ENCODE assay signal across 8 cellular contexts in genomic region chr4:56728512-56728911, GRCh38. TPM values are rescaled to one million over a fixed set of nuclear protein-coding genes. Genes with fewer than 3 reads are reported as not detected.
DNase-seq lines count a peak whose midpoint lies in the region; ATAC-seq and TF ChIP-seq lines count a peak whose summit lies in the region.

No MANE protein-coding gene starts in this region.

- H3K9me3 ChIP-seq in RWPE2 (ENCODE audit: severe bottlenecking) = no peaks in the 10 kb centered on the region
- H3K9me3 ChIP-seq in right atrium auricular region = no peaks in the 10 kb centered on the region
- H3K9me3 ChIP-seq in HAP-1 = no peaks in the 10 kb centered on the region; the same call in 1 of the 2 replicates

- DNase-seq in NCI-H2081 (lab: John Stamatoyannopoulos, UW) = peak; percentile 7 to 19
- no peak for DNase-seq in NCI-H2081 treated with DMSO at 0.1 percent for 48 hours (lab: John Stamatoyannopoulos, UW)
- peak; percentile 70 for DNase-seq in RWPE2 (ENCODE audit: low spot score)
- DNase-seq in right atrium auricular region (ENCODE audit: low spot score) = peak; percentile 78
- peak; percentile 86 for DNase-seq in ureter (ENCODE audit: low spot score)
- DNase-seq in HAP-1 (ENCODE audit: low spot score in 2 of 2) = no peak
- no peak for DNase-seq in NCI-H2107 (lab: John Stamatoyannopoulos, UW)
- no peak for DNase-seq in OCI-M2 (lab: John Stamatoyannopoulos, UW; ENCODE audit: unreplicated experiment)

- in situ Hi-C loops in HAP-1 (cut with MboI; ENCODE audit: low sequenced_read_pairs) = no loop called here

- H3K4me1 ChIP-seq in RWPE2 (ENCODE audit: insufficient read depth, poor library complexity, severe bottlenecking) = peaks cover 18% of the 10 kb centered on the region
- no peaks in the 10 kb centered on the region for H3K4me1 ChIP-seq in right atrium auricular region
- no peaks in the 10 kb centered on the region for H3K4me1 ChIP-seq in HAP-1

- peak overlapping the region; percentile 60 for H3K27ac ChIP-seq in RWPE2 (ENCODE audit: poor library complexity, severe bottlenecking)
- peak overlapping the region in 1 of 2 donors; percentile 25 for H3K27ac ChIP-seq in right atrium auricular region

- H3K4me3 ChIP-seq in RWPE2 (ENCODE audit: severe bottlenecking) (no peak overlapping the region), right atrium auricular region (no peak overlapping the region), HAP-1 (no peak overlapping the region)

- ATAC-seq in RWPE2 (ENCODE audit: low read depth) = peak; percentile 92

- H3K27me3 ChIP-seq in RWPE2 (ENCODE audit: insufficient read depth, poor library complexity, severe bottlenecking) = no peaks in the 10 kb centered on the region
- H3K27me3 ChIP-seq in right atrium auricular region = no peaks in the 10 kb centered on the region
- no peaks in the 10 kb centered on the region for H3K27me3 ChIP-seq in HAP-1 (ENCODE audit: low read depth)

- no peaks in the 10 kb centered on the region for H3K36me3 ChIP-seq in RWPE2 (ENCODE audit: low read depth)
- H3K36me3 ChIP-seq in right atrium auricular region = no peaks in the 10 kb centered on the region
- no peaks in the 10 kb centered on the region for H3K36me3 ChIP-seq in HAP-1 (replicated peaks)

- no peak for TF ChIP-seq CTCF in RWPE2 (IDR thresholded peaks at IDR 0.05; ENCODE audit: poor library complexity, severe bottlenecking)
- TF ChIP-seq CTCF in right atrium auricular region (IDR thresholded peaks at IDR 0.05) = no peak

RNA-seq across cellular contexts. Expression of gene HOPX, which starts 47.4 kb away (rescaled TPM):
- total RNA-seq in right atrium auricular region = 100 to 1,000 TPM in 1 of 2 donors, 1 to 10 TPM in 1; 7.8 to 203 TPM
- 24.1 TPM for total RNA-seq in ureter

Comparison
In these comparisons a context has a peak if more than half of its experiments do, and no peak if none do; other contexts are left out.
1. DNase-seq: peak in NCI-H2081 (2 of 2), RWPE2 (single experiment), right atrium auricular region (single experiment) and ureter (single experiment); none in NCI-H2081 treated with DMSO at 0.1 percent for 48 hours (single experiment), HAP-1 (0 of 2), NCI-H2107 (single experiment) and OCI-M2 (single experiment).